Comparison of ENCODE assay signal across 1 cellular context in the genomic region with DNA sequence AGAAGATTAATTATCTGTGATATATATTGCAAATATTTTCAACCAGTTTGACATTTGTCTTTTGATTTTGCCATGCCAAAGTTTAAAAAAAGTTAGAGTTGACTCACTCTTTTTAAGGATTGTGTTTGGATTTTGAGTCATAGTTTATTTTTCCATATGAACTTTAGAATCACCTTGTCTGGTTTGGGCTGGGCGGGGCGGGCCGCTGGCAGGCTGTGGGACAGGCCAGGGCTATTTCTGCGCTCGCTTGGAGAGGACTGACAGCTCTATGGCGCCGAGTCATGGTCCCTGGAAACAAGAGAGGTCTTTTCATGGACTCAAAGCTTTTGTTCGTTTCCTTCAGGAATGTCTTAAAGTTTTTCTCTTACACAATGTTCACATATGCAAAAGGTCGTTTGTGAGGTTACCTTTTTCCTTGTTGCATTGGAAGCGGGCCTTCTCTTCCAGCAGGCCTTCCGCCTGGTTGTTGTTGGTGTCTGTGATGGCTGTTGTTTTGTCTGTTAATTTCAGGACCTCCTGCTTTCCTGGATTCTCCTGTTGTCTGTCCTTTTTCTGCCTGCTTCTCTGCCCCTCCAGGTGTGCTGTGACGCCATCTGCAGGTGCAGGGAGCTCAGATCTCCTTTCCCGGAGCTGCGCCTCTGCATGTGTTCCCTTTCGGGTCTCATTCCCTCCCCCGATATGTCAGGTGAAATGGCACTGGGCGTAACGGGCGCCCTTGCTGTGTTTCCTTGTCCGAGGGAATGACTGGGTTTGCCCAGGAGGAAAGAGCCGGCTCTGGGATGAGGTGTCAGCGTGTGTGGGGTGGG.
TF ChIP-seq lines count a peak whose summit lies in the region.

No MANE protein-coding gene starts in this region.

TF ChIP-seq in WTC11, 78 proteins besides CTCF, POLR2A, EP300 and RAD21 (continued from another document):
- peak; percentile 31; the same call in 1 of the 2 replicates for TF ChIP-seq ZNF423 (CRISPR knock-in tag; IDR thresholded peaks at IDR 0.05)
- TF ChIP-seq, protein P1, sequence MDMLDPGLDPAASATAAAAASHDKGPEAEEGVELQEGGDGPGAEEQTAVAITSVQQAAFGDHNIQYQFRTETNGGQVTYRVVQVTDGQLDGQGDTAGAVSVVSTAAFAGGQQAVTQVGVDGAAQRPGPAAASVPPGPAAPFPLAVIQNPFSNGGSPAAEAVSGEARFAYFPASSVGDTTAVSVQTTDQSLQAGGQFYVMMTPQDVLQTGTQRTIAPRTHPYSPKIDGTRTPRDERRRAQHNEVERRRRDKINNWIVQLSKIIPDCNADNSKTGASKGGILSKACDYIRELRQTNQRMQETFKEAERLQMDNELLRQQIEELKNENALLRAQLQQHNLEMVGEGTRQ (CRISPR knock-in tag; IDR thresholded peaks at IDR 0.05) = no peak
- no peak for TF ChIP-seq CREM (CRISPR knock-in tag; IDR thresholded peaks at IDR 0.05)
- 0 out of 2 replicates have a peak, but pooled peaks have one; percentile 4 for TF ChIP-seq ZNF121 (CRISPR knock-in tag; IDR thresholded peaks at IDR 0.05)
- no peak for TF ChIP-seq CREB1 (CRISPR knock-in tag; IDR thresholded peaks at IDR 0.05)
